Comparison of ENCODE assay signal across 8 cellular contexts in the genomic region with DNA sequence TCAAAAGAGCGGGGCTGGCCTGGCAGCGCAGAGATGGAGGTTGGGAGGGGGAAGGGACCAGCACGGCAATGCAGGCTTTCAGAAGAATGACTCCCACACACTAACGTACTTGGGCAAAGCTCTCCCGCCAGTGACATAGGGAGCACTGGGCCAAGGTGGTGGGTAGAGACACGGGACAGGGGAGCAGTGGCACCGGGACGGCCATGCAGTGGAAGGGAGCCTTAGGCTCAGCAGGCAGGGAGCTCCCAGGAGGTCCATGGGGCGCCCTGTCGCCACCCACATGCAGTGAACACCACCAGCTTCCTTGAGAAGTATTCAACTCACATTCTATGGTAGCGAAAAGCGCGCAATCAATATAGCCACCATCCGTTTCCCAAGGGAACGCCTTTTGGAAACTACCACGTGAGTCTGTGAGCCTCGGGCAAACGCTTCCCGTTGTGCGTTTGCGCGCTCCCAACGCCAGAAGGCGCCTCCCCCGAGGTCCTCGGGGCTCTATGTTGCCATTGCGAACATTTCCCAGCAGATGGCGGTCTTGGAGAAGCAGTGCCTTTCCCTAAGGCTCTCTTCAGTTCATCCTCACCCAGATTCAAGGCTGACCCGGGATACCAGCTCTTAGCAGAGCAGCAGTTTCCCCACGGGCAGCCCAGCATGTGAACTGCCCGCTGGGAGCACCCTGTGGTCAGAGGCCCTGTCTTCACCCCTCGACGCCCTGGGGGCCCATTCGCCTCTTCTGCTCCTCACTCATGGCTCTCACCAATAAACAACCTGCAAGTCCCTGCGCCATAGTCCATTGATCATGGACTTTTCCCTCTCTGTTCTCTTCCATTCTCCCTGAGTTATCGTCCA. TPM values are rescaled to one million over a fixed set of nuclear protein-coding genes. Genes with fewer than 3 reads are reported as not detected.
A peak's percentile ranks its signal among the peaks of the same experiment; 100 is the strongest.
DNase-seq lines count a peak whose midpoint lies in the region; ATAC-seq and TF ChIP-seq lines count a peak whose summit lies in the region.

No MANE protein-coding gene starts in this region.

- ATAC-seq in GM18505 (IDR thresholded peaks at IDR 0.05; ENCODE audit: unreplicated experiment), result peak; percentile 57
- ATAC-seq in HG03064 (IDR thresholded peaks at IDR 0.05; ENCODE audit: low read depth, unreplicated experiment), result peak; percentile 78

- DNase-seq in A172 (ENCODE audit: low spot score) (peak; percentile 86), NCI-H2196 (lab: John Stamatoyannopoulos, UW; ENCODE audit: unreplicated experiment) (peak; percentile 77), cerebellar cortex (ENCODE audit: low spot score) (peak; percentile 93), islet precursor cell (peak; percentile 94)
- peak; percentile 13 to 47 (median 32) for DNase-seq in activated CD4-positive, CD25-positive, alpha-beta regulatory T cell (lab: John Stamatoyannopoulos, UW)
- DNase-seq in stimulated activated CD4-positive, alpha-beta T cell treated with anti-CD3 and anti-CD28 coated beads, Interleukin-15, amount 100 ng/mL, for 1 hour (ENCODE audit: low read depth in 1 of 2, low spot score in 1 of 2), result peak; percentile 23 to 47

- no peak for TF ChIP-seq POLR2A in GM18505 (IDR thresholded peaks at IDR 0.05; ENCODE audit: borderline replicate concordance, extremely low read depth, insufficient read depth, insufficient read length)

RNA-seq across cellular contexts. Expression of gene OPALIN, which starts 16.4 kb away (rescaled TPM):
- total RNA-seq in A172 (2014; rRNA removed; shearing (Covaris generic)), result not detected in 2 replicates

Comparison
In these comparisons a context has a peak if more than half of its experiments do, and no peak if none do; other contexts are left out.
1. Peak in every context shown above with its lines: DNase-seq and ATAC-seq.
2. DNase-seq: peak in every context shown above with its lines; median percentile 94 in islet precursor cell; 93 in cerebellar cortex; 86 in A172; 77 in NCI-H2196; 35 in stimulated activated CD4-positive, alpha-beta T cell treated with anti-CD3 and anti-CD28 coated beads, Interleukin-15, amount 100 ng/mL, for 1 hour; 32 in activated CD4-positive, CD25-positive, alpha-beta regulatory T cell.